In genomic region chr3:138084196-138084595, GRCh38 we compare ENCODE assay signal across 33 cellular contexts. TPM values are rescaled to one million over a fixed set of nuclear protein-coding genes. Genes with fewer than 3 reads are reported as not detected.
"Had no signal": no experiment of that assay in that cellular context is flagged by ENCODE, and none has a peak within 500 bp of the region (broad histone marks: within the 10 kb centered on the region; RNA-seq: fewer than 3 reads in every experiment).

No MANE protein-coding gene starts in this region.

- H3K9me3 Mint-ChIP-seq: dendritic cell treated with granulocyte-macrophage colony-stimulating factor and Interleukin-4, amounts not matched to agents 40 ng/mL and 50 ng/mL, for 4 days; memory B cell; mesothelial cell of epicardium; natural killer cell treated with Interleukin-12 subunit alpha and Interleukin-12 subunit beta and Interleukin-15 and Interleukin-18, amount 100 ng/mL, for 72 hours; stimulated activated effector memory CD8-positive, alpha-beta T cell treated with anti-CD3 and anti-CD28 coated beads, Interleukin-12 subunit alpha, Interleukin-12 subunit beta, amount 100 ng/mL, for 72 hours; type B pancreatic cell had no signal

- H3K27me3 ChIP-seq: colonic mucosa, gastrocnemius medialis, right atrium auricular region, stomach, thyroid gland had no signal

- H3K36me3 ChIP-seq: colonic mucosa, prostate gland had no signal

- H3K27ac ChIP-seq: colonic mucosa, epithelial cell of prostate, gastrocnemius medialis, prostate gland, stomach, thyroid gland had no signal

- H3K27ac Mint-ChIP-seq: dendritic cell treated with granulocyte-macrophage colony-stimulating factor and Interleukin-4, amounts not matched to agents 40 ng/mL and 50 ng/mL, for 4 days; endodermal cell; memory B cell; mesothelial cell of epicardium; naive B cell; natural killer cell treated with Interleukin-12 subunit alpha and Interleukin-12 subunit beta and Interleukin-15 and Interleukin-18, amount 100 ng/mL, for 72 hours; stimulated activated effector memory CD8-positive, alpha-beta T cell treated with anti-CD3 and anti-CD28 coated beads, Interleukin-12 subunit alpha, Interleukin-12 subunit beta, amount 100 ng/mL, for 72 hours; type B pancreatic cell had no signal

- H3K4me3 Mint-ChIP-seq: dendritic cell treated with granulocyte-macrophage colony-stimulating factor and Interleukin-4, amounts not matched to agents 40 ng/mL and 50 ng/mL, for 4 days; endodermal cell; memory B cell; mesothelial cell of epicardium; naive B cell; natural killer cell treated with Interleukin-12 subunit alpha and Interleukin-12 subunit beta and Interleukin-15 and Interleukin-18, amount 100 ng/mL, for 72 hours; neural crest cell; stimulated activated effector memory CD8-positive, alpha-beta T cell treated with anti-CD3 and anti-CD28 coated beads, Interleukin-12 subunit alpha, Interleukin-12 subunit beta, amount 100 ng/mL, for 72 hours; type B pancreatic cell had no signal

- H3K27me3 Mint-ChIP-seq: dendritic cell treated with granulocyte-macrophage colony-stimulating factor and Interleukin-4, amounts not matched to agents 40 ng/mL and 50 ng/mL, for 4 days; type B pancreatic cell had no signal

- ATAC-seq: esophagus mucosa; gastrocnemius medialis; left lobe of liver; mucosa of descending colon; natural killer cell treated with Interleukin-12 subunit alpha and Interleukin-12 subunit beta and Interleukin-15 and Interleukin-18, amount 100 ng/mL, for 72 hours; sciatic nerve; stimulated activated effector memory CD8-positive, alpha-beta T cell treated with anti-CD3 and anti-CD28 coated beads, Interleukin-12 subunit alpha, Interleukin-12 subunit beta, amount 100 ng/mL, for 72 hours had no signal

- H3K9me3 ChIP-seq: colonic mucosa, gastrocnemius medialis, mucosa of descending colon, prostate gland, right atrium auricular region, stomach, thyroid gland had no signal

- H3K4me3 ChIP-seq: colonic mucosa, gastrocnemius medialis, lung, mucosa of descending colon, prostate gland, right atrium auricular region, stomach, thyroid gland had no signal

- DNase-seq: colonic mucosa; effector CD8-positive, alpha-beta T cell; endodermal cell; foreskin fibroblast; gastrocnemius medialis; head of caudate nucleus; kidney; mucosa of descending colon; naive B cell; stimulated activated CD4-positive, alpha-beta T cell treated with anti-CD3 and anti-CD28 coated beads, Interleukin-2, amount 100 ng/mL, for 24 hours; stimulated activated CD4-positive, alpha-beta T cell treated with anti-CD3 and anti-CD28 coated beads, Interleukin-4, amount 100 ng/mL, for 24 hours; stimulated activated naive CD4-positive, alpha-beta T cell treated with Interleukin-2 at 50 U/mL for 16 hours; stomach; thyroid gland had no signal

- H3K4me1 Mint-ChIP-seq: memory B cell, naive B cell, neural crest cell had no signal

- H3K36me3 Mint-ChIP-seq: memory B cell; naive B cell; natural killer cell treated with Interleukin-12 subunit alpha and Interleukin-12 subunit beta and Interleukin-15 and Interleukin-18, amount 100 ng/mL, for 72 hours; stimulated activated effector memory CD8-positive, alpha-beta T cell treated with anti-CD3 and anti-CD28 coated beads, Interleukin-12 subunit alpha, Interleukin-12 subunit beta, amount 100 ng/mL, for 72 hours had no signal

RNA-seq across cellular contexts. Expression of gene DZIP1L, which starts 31.2 kb away (rescaled TPM):
- total RNA-seq: natural killer cell treated with Interleukin-12 subunit alpha and Interleukin-12 subunit beta and Interleukin-15 and Interleukin-18, amount 100 ng/mL, for 72 hours had no signal

RNA-seq across cellular contexts. Expression of gene A4GNT, which starts 48.0 kb away (rescaled TPM):
- total RNA-seq: colonic mucosa; endodermal cell; esophagus mucosa; gastrocnemius medialis; glomerular endothelial cell; kidney; left lobe of liver; mesothelial cell of epicardium; mucosa of descending colon; natural killer cell treated with Interleukin-12 subunit alpha and Interleukin-12 subunit beta and Interleukin-15 and Interleukin-18, amount 100 ng/mL, for 72 hours; neural crest cell; osteoblast; prostate gland; right atrium auricular region; sciatic nerve; subcutaneous adipose tissue; temporal lobe; thyroid gland; urinary bladder had no signal
- polyA plus RNA-seq: urinary bladder had no signal
